19 cellular contexts compared by ENCODE assay signal in the genomic region with DNA sequence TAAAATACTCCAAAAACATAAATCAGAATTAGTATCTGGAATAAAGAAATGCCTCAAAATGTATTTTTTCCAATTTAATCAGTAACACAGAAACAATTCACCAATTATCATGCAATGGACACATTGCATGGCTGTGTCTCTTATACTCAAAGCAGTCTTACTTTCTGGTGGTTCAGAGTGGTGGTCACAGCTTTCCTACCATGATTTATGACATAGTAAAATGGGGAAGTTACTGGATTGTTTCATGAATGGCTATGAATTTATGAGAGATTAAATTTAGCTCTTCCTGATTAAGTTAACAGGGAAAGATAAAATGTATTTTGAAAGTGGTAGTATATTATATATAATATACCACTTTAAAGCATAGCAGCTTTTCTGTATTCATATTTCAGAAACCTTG.
"Had no signal": no experiment of that assay in that cellular context is flagged by ENCODE, and none has a peak within 500 bp of the region (broad histone marks: within the 10 kb centered on the region; RNA-seq: fewer than 3 reads in every experiment).

No MANE protein-coding gene starts in this region.

- H3K9me3 Mint-ChIP-seq: stimulated activated naive CD8-positive, alpha-beta T cell treated with anti-CD3 and anti-CD28 coated beads, Interleukin-15, Interleukin-2, amounts not matched to agents 100 ng/mL and 50 ng/mL, for 24 hours had no signal

- DNase-seq: dorsolateral prefrontal cortex; effector CD8-positive, alpha-beta T cell; foreskin melanocyte; heart left ventricle; hypothalamus; kidney glomerular epithelial cell; mammary epithelial cell; naive thymus-derived CD4-positive, alpha-beta T cell; nephron progenitor cell; psoas muscle; retina; spleen; stimulated activated CD4-positive, alpha-beta T cell treated with anti-CD3 and anti-CD28 coated beads, Interleukin-15, amount 100 ng/mL, for 24 hours; stimulated activated CD4-positive, alpha-beta T cell treated with anti-CD3 and anti-CD28 coated beads, Interleukin-1b, Interleukin-23, amount 100 ng/mL, for 48 hours; stimulated activated CD4-positive, alpha-beta T cell treated with anti-CD3 and anti-CD28 coated beads, Interleukin-4, amount 100 ng/mL, for 24 hours; tibial artery; upper lobe of left lung had no signal

- H3K4me1 Mint-ChIP-seq: naive thymus-derived CD4-positive, alpha-beta T cell; nephron progenitor cell; stimulated activated memory B cell treated with anti-CD40 and anti-IgM and Interleukin-4, amounts not matched to agents 10 μg/mL and 1 μg/mL and 100 μg/mL, for 72 hours had no signal

- H3K27ac Mint-ChIP-seq: naive thymus-derived CD4-positive, alpha-beta T cell; nephron progenitor cell; stimulated activated memory B cell treated with anti-CD40 and anti-IgM and Interleukin-4, amounts not matched to agents 10 μg/mL and 1 μg/mL and 100 μg/mL, for 72 hours; stimulated activated naive CD8-positive, alpha-beta T cell treated with anti-CD3 and anti-CD28 coated beads, Interleukin-15, Interleukin-2, amounts not matched to agents 100 ng/mL and 50 ng/mL, for 24 hours had no signal

- H3K36me3 Mint-ChIP-seq: stimulated activated memory B cell treated with anti-CD40 and anti-IgM and Interleukin-4, amounts not matched to agents 10 μg/mL and 1 μg/mL and 100 μg/mL, for 72 hours had no signal

- H3K4me3 Mint-ChIP-seq: naive thymus-derived CD4-positive, alpha-beta T cell; nephron progenitor cell; stimulated activated memory B cell treated with anti-CD40 and anti-IgM and Interleukin-4, amounts not matched to agents 10 μg/mL and 1 μg/mL and 100 μg/mL, for 72 hours; stimulated activated naive CD8-positive, alpha-beta T cell treated with anti-CD3 and anti-CD28 coated beads, Interleukin-15, Interleukin-2, amounts not matched to agents 100 ng/mL and 50 ng/mL, for 24 hours had no signal
